Comparison of ENCODE assay signal across 16 cellular contexts in genomic region chr9:94182532-94182931, GRCh38.
DNase-seq lines count a peak whose midpoint lies in the region; ATAC-seq and TF ChIP-seq lines count a peak whose summit lies in the region.
"Had no signal": no experiment of that assay in that cellular context is flagged by ENCODE, and none has a peak within 500 bp of the region (broad histone marks: within the 10 kb centered on the region; RNA-seq: fewer than 3 reads in every experiment).

No MANE protein-coding gene starts in this region.

- DNase-seq in MCF 10A (ENCODE audit: unreplicated experiment) (no peak), mammary epithelial cell (no peak), SK-N-MC (ENCODE audit: low read depth, low spot score) (no peak), cardiac muscle cell (ENCODE audit: low read depth in 1 of 2, low spot score in 1 of 2) (no peak), GM20000 (ENCODE audit: low spot score) (no peak)
- DNase-seq in stimulated activated naive B cell treated with anti-CD40 and anti-IgM and Interleukin-4, amounts not matched to agents 10 μg/mL and 1 μg/mL and 100 μg/mL, for 72 hours, result no peak
- DNase-seq in CD8-positive, alpha-beta memory T cell, result no peak
- DNase-seq: activated CD8-positive, alpha-beta memory T cell treated with anti-CD3 and anti-CD28 coated beads for 24 hours; activated naive CD4-positive, alpha-beta T cell treated with Interleukin-2 at 50 U/mL for 16 hours; effector memory CD4-positive, alpha-beta T cell; MG63; right lobe of liver; SHP77; stimulated activated CD4-positive, alpha-beta T cell treated with anti-CD3 and anti-CD28 coated beads, Interleukin-2, amount 100 ng/mL, for 24 hours had no signal

- H3K27ac ChIP-seq in mammary epithelial cell (ENCODE audit: insufficient read depth, low read depth, low read length), result no peak overlapping the region
- peak overlapping the region; percentile 6; the same call in 1 of the 2 replicates for H3K27ac ChIP-seq in SK-N-MC
- H3K27ac ChIP-seq in cardiac muscle cell, result peak overlapping the region; percentile 49
- no peak overlapping the region for H3K27ac ChIP-seq in CD8-positive, alpha-beta memory T cell (ENCODE audit: low read depth, low read length)
- H3K27ac ChIP-seq: right lobe of liver had no signal

- no peak overlapping the region for H3K4me3 Mint-ChIP-seq in MCF 10A (ENCODE audit: unreplicated experiment)
- H3K4me3 Mint-ChIP-seq in stimulated activated naive B cell treated with anti-CD40 and anti-IgM and Interleukin-4, amounts not matched to agents 10 μg/mL and 1 μg/mL and 100 μg/mL, for 72 hours, result no peak overlapping the region
- H3K4me3 Mint-ChIP-seq in CD8-positive, alpha-beta memory T cell, result no peak overlapping the region

- H3K4me3 ChIP-seq in mammary epithelial cell (replicated peaks in 1 of 3; ENCODE audit: insufficient read depth in 1 of 3, low read depth in 2 of 3, low read length in 3 of 3), result no peak overlapping the region
- H3K4me3 ChIP-seq in SK-N-MC, result no peak overlapping the region
- no peak overlapping the region for H3K4me3 ChIP-seq in cardiac muscle cell
- no peak overlapping the region for H3K4me3 ChIP-seq in CD8-positive, alpha-beta memory T cell (ENCODE audit: low read length)
- H3K4me3 ChIP-seq: MG63, right lobe of liver, thoracic aorta had no signal

- H3K36me3 ChIP-seq in mammary epithelial cell (ENCODE audit: insufficient read depth, low read length) (peaks cover 14% of the 10 kb centered on the region), SK-N-MC (ENCODE audit: insufficient read depth, low read length) (peaks cover 40% of the 10 kb centered on the region), cardiac muscle cell (peaks cover 9% of the 10 kb centered on the region)
- peaks cover 12% of the 10 kb centered on the region for H3K36me3 ChIP-seq in CD8-positive, alpha-beta memory T cell (ENCODE audit: insufficient read depth, low read length)

- BruUV-seq in MCF 10A (replicated peaks; lab: Mats Ljungman, UMichigan) (no TSS peak), mammary epithelial cell (replicated peaks; lab: Mats Ljungman, UMichigan) (no TSS peak)

- H3K27me3 ChIP-seq in mammary epithelial cell (ENCODE audit: insufficient read depth, low read length) (no peaks in the 10 kb centered on the region), cardiac muscle cell (no peaks in the 10 kb centered on the region)
- no peaks in the 10 kb centered on the region for H3K27me3 ChIP-seq in CD8-positive, alpha-beta memory T cell (ENCODE audit: insufficient read depth, low read length, poor library complexity, severe bottlenecking)
- H3K27me3 ChIP-seq: MG63, right lobe of liver had no signal

- no peak for TF ChIP-seq CTCF in MCF 10A (IDR thresholded peaks at IDR 0.05; ENCODE audit: unreplicated experiment)
- no peak for TF ChIP-seq CTCF in mammary epithelial cell (conservative IDR thresholded peaks at IDR 0.05 in 1 of 2, IDR thresholded peaks at IDR 0.05 in 1 of 2; ENCODE audit: extremely low read depth in 1 of 2, insufficient read depth in 1 of 2, low read depth in 1 of 2, low read length in 2 of 2)
- no peak for TF ChIP-seq CTCF in cardiac muscle cell (IDR thresholded peaks at IDR 0.05; ENCODE audit: low read depth, low read length)
- no peak for TF ChIP-seq CTCF in GM20000 (IDR thresholded peaks at IDR 0.05; ENCODE audit: extremely low read depth, missing control alignments)

- H3K9ac ChIP-seq in mammary epithelial cell (ENCODE audit: insufficient read depth, low read length), result no peak overlapping the region
- H3K9ac ChIP-seq in SK-N-MC (ENCODE audit: insufficient read length), result no peak overlapping the region

- no peaks in the 10 kb centered on the region for H3K9me3 Mint-ChIP-seq in MCF 10A (ENCODE audit: unreplicated experiment)
- H3K9me3 Mint-ChIP-seq in stimulated activated naive B cell treated with anti-CD40 and anti-IgM and Interleukin-4, amounts not matched to agents 10 μg/mL and 1 μg/mL and 100 μg/mL, for 72 hours, result no peaks in the 10 kb centered on the region
- H3K9me3 Mint-ChIP-seq in CD8-positive, alpha-beta memory T cell, result no peaks in the 10 kb centered on the region

- in situ Hi-C loops in mammary epithelial cell (cut with MboI; ENCODE audit: low sequenced_read_pairs in 2 of 2), result loop anchor here in 1 of 2 donors (10.0 kb wide), 1 partner anchor 108 kb away; no protein-coding TSS in a partner anchor

- no peak overlapping the region for H2AFZ ChIP-seq in mammary epithelial cell (ENCODE audit: low read depth, low read length)

- 73% methylated on average over 3 of the region's 3 CpGs for WGBS in mammary epithelial cell (ENCODE audit: low coverage, missing lambda C conversion rate)

- intact Hi-C loops in MCF 10A (cut with micrococcal nuclease), result no loop called here
- intact Hi-C loops in mammary epithelial cell (cut with micrococcal nuclease), result no loop called here

- no peak overlapping the region for H3K4me2 ChIP-seq in mammary epithelial cell (ENCODE audit: insufficient read depth, low read depth, low read length)

- POLR2A ChIA-PET in MCF 10A (lab: Yijun Ruan, JAX), result interaction anchor here (1.1 to 3.6 kb wide), 10 partner anchors 9 to 117 kb away, joined by 3 to 22 read pairs (median 6); no protein-coding TSS in a partner anchor
- POLR2A ChIA-PET in CD8-positive, alpha-beta memory T cell (lab: Charles Lee), result no interaction called here

- no peaks in the 10 kb centered on the region for H4K20me1 ChIP-seq in mammary epithelial cell (ENCODE audit: insufficient read depth, low read length)

- H3K4me1 Mint-ChIP-seq in MCF 10A (ENCODE audit: insufficient read depth, unreplicated experiment), result peaks cover 13% of the 10 kb centered on the region
- peaks cover 40 to 51% of the 10 kb centered on the region in 2 donors for H3K4me1 Mint-ChIP-seq in stimulated activated naive B cell treated with anti-CD40 and anti-IgM and Interleukin-4, amounts not matched to agents 10 μg/mL and 1 μg/mL and 100 μg/mL, for 72 hours
- peaks cover 29 to 55% (median 49%) of the 10 kb centered on the region in 3 donors for H3K4me1 Mint-ChIP-seq in CD8-positive, alpha-beta memory T cell

- dilution Hi-C loops in mammary epithelial cell (cut with HindIII; ENCODE audit: low sequenced_read_pairs), result no loop called here

- peaks cover 98% of the 10 kb centered on the region for H3K36me3 Mint-ChIP-seq in MCF 10A (ENCODE audit: insufficient read depth, unreplicated experiment)
- H3K36me3 Mint-ChIP-seq in stimulated activated naive B cell treated with anti-CD40 and anti-IgM and Interleukin-4, amounts not matched to agents 10 μg/mL and 1 μg/mL and 100 μg/mL, for 72 hours, result peaks cover 33 to 48% of the 10 kb centered on the region in 2 donors
- H3K36me3 Mint-ChIP-seq in CD8-positive, alpha-beta memory T cell, result peaks cover 0 to 38% (median 4%) of the 10 kb centered on the region in 3 donors

- H3K27me3 Mint-ChIP-seq in MCF 10A (ENCODE audit: insufficient read depth, unreplicated experiment), result no peaks in the 10 kb centered on the region
- H3K27me3 Mint-ChIP-seq in stimulated activated naive B cell treated with anti-CD40 and anti-IgM and Interleukin-4, amounts not matched to agents 10 μg/mL and 1 μg/mL and 100 μg/mL, for 72 hours, result no peaks in the 10 kb centered on the region
- no peaks in the 10 kb centered on the region for H3K27me3 Mint-ChIP-seq in CD8-positive, alpha-beta memory T cell

- no peaks in the 10 kb centered on the region for H3K9me3 ChIP-seq in mammary epithelial cell (replicated peaks; ENCODE audit: insufficient read depth, low read length)
- H3K9me3 ChIP-seq in SK-N-MC (ENCODE audit: low read depth, low read length), result no peaks in the 10 kb centered on the region
- no peaks in the 10 kb centered on the region for H3K9me3 ChIP-seq in cardiac muscle cell (ENCODE audit: low read depth)
- H3K9me3 ChIP-seq in CD8-positive, alpha-beta memory T cell (ENCODE audit: low read length), result no peaks in the 10 kb centered on the region
- H3K9me3 ChIP-seq: right lobe of liver, thoracic aorta had no signal

- H3K4me1 ChIP-seq in mammary epithelial cell (ENCODE audit: insufficient read depth, low read length) (no peaks in the 10 kb centered on the region), cardiac muscle cell (ENCODE audit: low read depth) (no peaks in the 10 kb centered on the region)
- no peaks in the 10 kb centered on the region for H3K4me1 ChIP-seq in CD8-positive, alpha-beta memory T cell (ENCODE audit: insufficient read depth, low read length)
- H3K4me1 ChIP-seq: right lobe of liver had no signal

- H3K79me2 ChIP-seq in mammary epithelial cell (ENCODE audit: insufficient read depth, low read length), result peaks cover 39% of the 10 kb centered on the region

- CTCF ChIA-PET in MCF 10A (lab: Yijun Ruan, JAX), result interaction anchor here (1.2 kb wide), 1 partner anchor 117 kb away, joined by 4 read pairs; no protein-coding TSS in a partner anchor
- CTCF ChIA-PET in mammary epithelial cell (lab: Charles Lee; ENCODE audit: low non-redundant PET), result no interaction called here
- CTCF ChIA-PET in CD8-positive, alpha-beta memory T cell (lab: Charles Lee), result interaction anchor here (1.4 kb wide), 1 partner anchor 10 kb away, joined by 3 read pairs; no protein-coding TSS in a partner anchor

- ATAC-seq in stimulated activated naive B cell treated with anti-CD40 and anti-IgM and Interleukin-4, amounts not matched to agents 10 μg/mL and 1 μg/mL and 100 μg/mL, for 72 hours (replicated peaks), result peak; percentile 76 to 79
- no peak for ATAC-seq in HG02870 (IDR thresholded peaks at IDR 0.05; ENCODE audit: unreplicated experiment)

- peak overlapping the region; percentile 54 for H3K27ac Mint-ChIP-seq in MCF 10A (ENCODE audit: low read depth, unreplicated experiment)
- peak overlapping the region; percentile 39 for H3K27ac Mint-ChIP-seq in stimulated activated naive B cell treated with anti-CD40 and anti-IgM and Interleukin-4, amounts not matched to agents 10 μg/mL and 1 μg/mL and 100 μg/mL, for 72 hours
- H3K27ac Mint-ChIP-seq in CD8-positive, alpha-beta memory T cell, result peak overlapping the region in 3 of 8 donors; percentile 23 to 76 (median 35)

Comparison
In these comparisons a context has a peak if more than half of its experiments do, and no peak if none do; other contexts are left out.
1. H3K27ac ChIP-seq: peak in SK-N-MC (single experiment) and cardiac muscle cell (single experiment); none in mammary epithelial cell (single experiment) and CD8-positive, alpha-beta memory T cell (single experiment).